ENCODE assay signal across 1 cellular context in genomic region chr6:10343320-10343719, GRCh38.
TF ChIP-seq lines count a peak whose summit lies in the region.

No MANE protein-coding gene starts in this region.

TF ChIP-seq in WTC11, 78 proteins besides CTCF, POLR2A, EP300 and RAD21 (continued from another document):
- TF ChIP-seq, protein P1, sequence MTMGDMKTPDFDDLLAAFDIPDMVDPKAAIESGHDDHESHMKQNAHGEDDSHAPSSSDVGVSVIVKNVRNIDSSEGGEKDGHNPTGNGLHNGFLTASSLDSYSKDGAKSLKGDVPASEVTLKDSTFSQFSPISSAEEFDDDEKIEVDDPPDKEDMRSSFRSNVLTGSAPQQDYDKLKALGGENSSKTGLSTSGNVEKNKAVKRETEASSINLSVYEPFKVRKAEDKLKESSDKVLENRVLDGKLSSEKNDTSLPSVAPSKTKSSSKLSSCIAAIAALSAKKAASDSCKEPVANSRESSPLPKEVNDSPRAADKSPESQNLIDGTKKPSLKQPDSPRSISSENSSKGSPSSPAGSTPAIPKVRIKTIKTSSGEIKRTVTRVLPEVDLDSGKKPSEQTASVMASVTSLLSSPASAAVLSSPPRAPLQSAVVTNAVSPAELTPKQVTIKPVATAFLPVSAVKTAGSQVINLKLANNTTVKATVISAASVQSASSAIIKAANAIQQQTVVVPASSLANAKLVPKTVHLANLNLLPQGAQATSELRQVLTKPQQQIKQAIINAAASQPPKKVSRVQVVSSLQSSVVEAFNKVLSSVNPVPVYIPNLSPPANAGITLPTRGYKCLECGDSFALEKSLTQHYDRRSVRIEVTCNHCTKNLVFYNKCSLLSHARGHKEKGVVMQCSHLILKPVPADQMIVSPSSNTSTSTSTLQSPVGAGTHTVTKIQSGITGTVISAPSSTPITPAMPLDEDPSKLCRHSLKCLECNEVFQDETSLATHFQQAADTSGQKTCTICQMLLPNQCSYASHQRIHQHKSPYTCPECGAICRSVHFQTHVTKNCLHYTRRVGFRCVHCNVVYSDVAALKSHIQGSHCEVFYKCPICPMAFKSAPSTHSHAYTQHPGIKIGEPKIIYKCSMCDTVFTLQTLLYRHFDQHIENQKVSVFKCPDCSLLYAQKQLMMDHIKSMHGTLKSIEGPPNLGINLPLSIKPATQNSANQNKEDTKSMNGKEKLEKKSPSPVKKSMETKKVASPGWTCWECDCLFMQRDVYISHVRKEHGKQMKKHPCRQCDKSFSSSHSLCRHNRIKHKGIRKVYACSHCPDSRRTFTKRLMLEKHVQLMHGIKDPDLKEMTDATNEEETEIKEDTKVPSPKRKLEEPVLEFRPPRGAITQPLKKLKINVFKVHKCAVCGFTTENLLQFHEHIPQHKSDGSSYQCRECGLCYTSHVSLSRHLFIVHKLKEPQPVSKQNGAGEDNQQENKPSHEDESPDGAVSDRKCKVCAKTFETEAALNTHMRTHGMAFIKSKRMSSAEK (CRISPR knock-in tag; IDR thresholded peaks at IDR 0.05; ENCODE audit: borderline replicate concordance) = no peak
- TF ChIP-seq NFE2L1 (CRISPR knock-in tag; IDR thresholded peaks at IDR 0.05) = no peak
- TF ChIP-seq FOXK1 (CRISPR knock-in tag; IDR thresholded peaks at IDR 0.05) = no peak
- TF ChIP-seq ZNF416 (CRISPR knock-in tag; IDR thresholded peaks at IDR 0.05) = no peak
- no peak for TF ChIP-seq STAT6 (CRISPR knock-in tag; conservative IDR thresholded peaks at IDR 0.05; ENCODE audit: low read depth)
- TF ChIP-seq ESRRA (CRISPR knock-in tag; IDR thresholded peaks at IDR 0.05; ENCODE audit: borderline replicate concordance) = no peak
